13 cellular contexts compared by ENCODE assay signal in genomic region chr2:163248321-163249090, GRCh38.
"Had no signal": no experiment of that assay in that cellular context is flagged by ENCODE, and none has a peak within 500 bp of the region (broad histone marks: within the 10 kb centered on the region; RNA-seq: fewer than 3 reads in every experiment).

No MANE protein-coding gene starts in this region.

- H3K27ac ChIP-seq: left lung, tibial nerve had no signal

- H3K4me1 ChIP-seq: left lung had no signal

- DNase-seq: activated CD4-positive, alpha-beta T cell treated with anti-CD3 and anti-CD28 coated beads, Interleukin-2, amount 10 ng/mL, durations not matched to agents 24 days and 14 days; activated CD8-positive, alpha-beta memory T cell treated with anti-CD3 and anti-CD28 coated beads for 24 hours; activated naive CD4-positive, alpha-beta T cell treated with Interleukin-2 at 50 U/mL for 16 hours; activated naive CD8-positive, alpha-beta T cell treated with anti-CD3 and anti-CD28 coated beads, Interleukin-2, amount 50 U/mL, for 24 hours; foreskin melanocyte; head of caudate nucleus; left lung; right cardiac atrium; T-helper 17 cell had no signal

- H3K4me2 ChIP-seq: smooth muscle cell had no signal

- H3K36me3 ChIP-seq: left lung, tibial nerve had no signal

- H3K27me3 ChIP-seq: left lung, tibial nerve had no signal

- H3K4me3 ChIP-seq: left lung, smooth muscle cell, tibial nerve had no signal

- H3K9me3 ChIP-seq: left lung, tibial nerve had no signal

- ATAC-seq: activated naive CD8-positive, alpha-beta T cell treated with anti-CD3 and anti-CD28 coated beads, Interleukin-2, amount 50 U/mL, for 24 hours; left lung; right cardiac atrium; stimulated activated memory B cell treated with anti-CD40 and anti-IgM and Interleukin-4, amounts not matched to agents 10 μg/mL and 1 μg/mL and 100 μg/mL, for 72 hours; T-helper 17 cell; WTC11 had no signal
